In the genomic region with DNA sequence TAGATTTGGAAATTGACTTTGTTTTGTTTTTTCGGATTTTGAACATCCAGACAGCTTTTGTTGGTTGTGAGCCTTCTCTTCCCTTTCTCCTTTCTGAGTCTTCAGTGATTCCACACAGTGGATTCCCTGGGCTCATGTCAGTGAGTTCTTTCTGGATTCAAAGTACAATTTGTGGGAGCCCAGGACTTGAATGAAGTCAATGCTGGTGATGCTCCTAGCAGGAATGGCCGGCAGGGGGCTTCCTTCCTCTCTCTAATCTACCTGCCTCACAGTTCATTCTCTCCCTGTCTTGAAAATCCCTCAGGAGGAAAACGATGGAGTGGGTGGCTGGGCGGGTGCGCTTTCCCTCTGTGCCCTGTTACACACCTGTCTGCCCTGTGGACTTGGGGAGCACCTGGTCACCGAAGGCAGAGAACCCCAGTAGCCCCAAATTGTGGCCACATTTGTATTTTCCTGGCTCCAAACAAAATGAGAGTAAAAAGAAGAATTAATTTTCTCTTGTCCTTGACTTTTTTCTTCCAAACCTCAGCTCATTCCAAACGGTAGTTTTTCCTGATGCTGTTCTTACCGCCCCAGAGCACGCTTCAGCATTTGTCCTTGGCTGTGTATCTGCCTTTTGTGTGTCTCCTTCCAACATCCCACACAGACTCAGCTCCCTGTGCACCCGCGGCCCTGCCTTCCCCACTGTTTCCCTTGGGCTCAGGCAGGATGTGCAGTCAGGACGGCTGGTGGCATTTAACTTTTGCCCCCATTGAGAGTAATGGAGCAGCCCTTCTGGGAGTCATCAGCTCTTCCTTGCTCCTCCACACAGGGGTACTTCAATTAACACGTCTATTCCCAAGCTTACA, we compare ENCODE assay signal across 8 cellular contexts.
A peak's percentile ranks its signal among the peaks of the same experiment; 100 is the strongest.
DNase-seq lines count a peak whose midpoint lies in the region; ATAC-seq, FAIRE-seq and TF ChIP-seq lines count a peak whose summit lies in the region.

No MANE protein-coding gene starts in this region.

- H3K4me3 ChIP-seq in SK-N-SH (ENCODE audit: low read depth in 2 of 2, low read length in 1 of 2), result no peak overlapping the region
- no peak overlapping the region for H3K4me3 ChIP-seq in ascending aorta
- H3K4me3 ChIP-seq in kidney (ENCODE audit: low read length in 2 of 2), result no peak overlapping the region

- H2AFZ ChIP-seq in SK-N-SH (ENCODE audit: low read depth), result no peak overlapping the region

- H3K9me3 ChIP-seq in SK-N-SH (no peaks in the 10 kb centered on the region), ascending aorta (no peaks in the 10 kb centered on the region), kidney (ENCODE audit: control insufficient read depth in 1 of 2, low read length in 2 of 2) (no peaks in the 10 kb centered on the region)

- no peaks in the 10 kb centered on the region for H3K9me2 ChIP-seq in SK-N-SH

- DNase-seq in COLO829 (ENCODE audit: low spot score) (peak; percentile 54), HK-2 (ENCODE audit: unreplicated experiment) (peak; percentile 48), SK-N-SH (peak; percentile 39), left colon (peak in 1 of 2 donors; percentile 63), GM19238 (ENCODE audit: insufficient read length, low spot score) (no peak), ascending aorta (ENCODE audit: low spot score in 2 of 2) (no peak), kidney (no peak), SKM-1 treated with dmso at 0.1 percent for 144 hours (lab: John Stamatoyannopoulos, UW; ENCODE audit: unreplicated experiment) (no peak)

- H3K4me1 ChIP-seq in SK-N-SH (ENCODE audit: control insufficient read depth in 1 of 2, insufficient read depth in 2 of 2, low read depth in 1 of 2, low read length in 1 of 2) (peaks cover 0 to 12% of the 10 kb centered on the region in 2 experiments; a peak in 2 of 4 replicates), ascending aorta (no peaks in the 10 kb centered on the region), kidney (ENCODE audit: control insufficient read depth in 1 of 2, insufficient read depth in 1 of 2, low read depth in 1 of 2, low read length in 2 of 2) (peaks cover 0 to 2% of the 10 kb centered on the region in 2 donors)

- H3K27ac ChIP-seq in SK-N-SH (ENCODE audit: low read depth in 2 of 2, low read length in 1 of 2) (no peak overlapping the region), ascending aorta (no peak overlapping the region), kidney (ENCODE audit: low read depth in 2 of 2, low read length in 2 of 2) (no peak overlapping the region)

- no peaks in the 10 kb centered on the region for H3K36me3 ChIP-seq in SK-N-SH (replicated peaks in 1 of 2; ENCODE audit: control insufficient read depth in 1 of 2, insufficient read depth in 2 of 2, low read length in 1 of 2)
- H3K36me3 ChIP-seq in ascending aorta, result no peaks in the 10 kb centered on the region
- H3K36me3 ChIP-seq in kidney (ENCODE audit: control insufficient read depth in 1 of 2, insufficient read depth in 2 of 2, low read length in 2 of 2), result no peaks in the 10 kb centered on the region

- POLR2A ChIA-PET in SK-N-SH (lab: Yijun Ruan, JAX), result interaction anchor here (0.7 kb wide), 1 partner anchor 1390 kb away, joined by 3 read pairs; no protein-coding TSS in a partner anchor

- no peak for FAIRE-seq in kidney (lab: Jason Lieb, UNC)

- H3K79me2 ChIP-seq in SK-N-SH (ENCODE audit: insufficient read depth), result no peaks in the 10 kb centered on the region

- intact Hi-C loops in left colon (cut with DNase I, micrococcal nuclease), result no loop called here
- intact Hi-C loops in ascending aorta (cut with DNase I), result no loop called here
- intact Hi-C loops in kidney (cut with DNase I), result no loop called here

- H4K20me1 ChIP-seq in SK-N-SH (ENCODE audit: insufficient read depth), result no peaks in the 10 kb centered on the region

- no peak overlapping the region for H3K4me2 ChIP-seq in SK-N-SH

- CTCF ChIA-PET in SK-N-SH (lab: Yijun Ruan, JAX), result interaction anchor here (0.6 to 10.1 kb wide), 9 partner anchors 17 to 422 kb away, joined by 3 to 65 read pairs (median 4); no protein-coding TSS in a partner anchor

- 19% methylated on average over 12 of the region's 13 CpGs for WGBS in SK-N-SH (ENCODE audit: low lambda C conversion rate)

- no peaks in the 10 kb centered on the region for H3K27me3 ChIP-seq in SK-N-SH (ENCODE audit: insufficient read depth)
- H3K27me3 ChIP-seq in ascending aorta, result no peaks in the 10 kb centered on the region

- no peaks in the 10 kb centered on the region for H3F3A ChIP-seq in SK-N-SH (replicated peaks; ENCODE audit: insufficient read depth)

- TF ChIP-seq EP300 in SK-N-SH (IDR thresholded peaks at IDR 0.05; ENCODE audit: borderline replicate concordance in 1 of 2, low read depth in 1 of 2, low read length in 1 of 2), result no peak

- H3K9ac ChIP-seq in SK-N-SH, result no peak overlapping the region
- no peak overlapping the region for H3K9ac ChIP-seq in kidney (ENCODE audit: low read length in 2 of 2)

- TF ChIP-seq CTCF in SK-N-SH (IDR thresholded peaks at IDR 0.05) (peak; percentile 47), ascending aorta (IDR thresholded peaks at IDR 0.05) (peak in 1 of 3 experiments; percentile 19), kidney (IDR thresholded peaks at IDR 0.05; ENCODE audit: borderline replicate concordance, extremely low read depth, insufficient read depth) (no peak)

- peak; percentile 51 for TF ChIP-seq RAD21 in SK-N-SH (IDR thresholded peaks at IDR 0.05; ENCODE audit: low read length)

- ATAC-seq in left colon, result peak; percentile 52

TF ChIP-seq in SK-N-SH, 30 proteins besides CTCF, POLR2A, EP300 and RAD21:
- TF ChIP-seq SMC3 (IDR thresholded peaks at IDR 0.05; ENCODE audit: low read depth, low read length) (peak; percentile 37; the same call in 1 of the 2 replicates), TCF12 (IDR thresholded peaks at IDR 0.05) (no peak), GABPA (IDR thresholded peaks at IDR 0.05; ENCODE audit: low read depth) (no peak)

Comparison
In these comparisons a context has a peak if more than half of its experiments do, and no peak if none do; other contexts are left out.
1. DNase-seq: peak in COLO829 (single experiment), HK-2 (single experiment) and SK-N-SH (single experiment); none in GM19238 (single experiment), ascending aorta (0 of 2), kidney (single experiment) and SKM-1 treated with dmso at 0.1 percent for 144 hours (single experiment).